In genomic region chr2:16507655-16508054, GRCh38 we compare ENCODE assay signal across 9 cellular contexts.
A peak's percentile ranks its signal among the peaks of the same experiment; 100 is the strongest.
DNase-seq lines count a peak whose midpoint lies in the region; ATAC-seq and TF ChIP-seq lines count a peak whose summit lies in the region.
"Had no signal": no experiment of that assay in that cellular context is flagged by ENCODE, and none has a peak within 500 bp of the region (broad histone marks: within the 10 kb centered on the region; RNA-seq: fewer than 3 reads in every experiment).

No MANE protein-coding gene starts in this region.

- peak overlapping the region; percentile 50 for H3K4me3 ChIP-seq in epithelial cell of proximal tubule (ENCODE audit: low read depth, low read length)
- H3K4me3 ChIP-seq in mesendoderm (ENCODE audit: low read length) = no peak overlapping the region
- peak overlapping the region in 3 of 4 donors; percentile 25 to 47 (median 45) for H3K4me3 ChIP-seq in upper lobe of left lung

- peak overlapping the region; percentile 59 for H3K4me2 ChIP-seq in mesendoderm (ENCODE audit: low read length)

- DNase-seq in DMS53 (lab: John Stamatoyannopoulos, UW) (peak; percentile 43), DMS53 treated with DMSO at 0.1 percent for 48 hours (lab: John Stamatoyannopoulos, UW; ENCODE audit: unreplicated experiment) (no peak), epithelial cell of proximal tubule (ENCODE audit: low read depth) (no peak), mesendoderm (no peak), upper lobe of left lung (peak in 1 of 2 donors; percentile 52)
- DNase-seq in NK-92 treated with Interleukin-12 subunit alpha and Interleukin-12 subunit beta, amount 100 ng/mL, for 24 hours (lab: John Stamatoyannopoulos, UW) = no peak
- DNase-seq in activated naive CD8-positive, alpha-beta T cell treated with anti-CD3 and anti-CD28 coated beads for 36 hours = no peak
- DNase-seq: activated CD4-positive, alpha-beta T cell treated with anti-CD3 and anti-CD28 coated beads, Interleukin-2, amount 50 U/mL, for 1 hour had no signal

- H3K9me3 Mint-ChIP-seq in activated naive CD8-positive, alpha-beta T cell treated with anti-CD3 and anti-CD28 coated beads for 36 hours = no peaks in the 10 kb centered on the region

- H3K4me1 ChIP-seq in mesendoderm (ENCODE audit: control insufficient read depth, low read depth, low read length) (no peaks in the 10 kb centered on the region), upper lobe of left lung (peaks cover 7 to 10% (median 10%) of the 10 kb centered on the region in 4 donors)

- TF ChIP-seq EP300 in upper lobe of left lung (IDR thresholded peaks at IDR 0.05) = no peak

- H3K9ac ChIP-seq in mesendoderm (ENCODE audit: low read length) = peak overlapping the region; percentile 42

- H3K79me1 ChIP-seq in mesendoderm (ENCODE audit: low read length) = no peaks in the 10 kb centered on the region

- no peak overlapping the region for H4K5ac ChIP-seq in mesendoderm (ENCODE audit: low read length)

- peaks cover 38% of the 10 kb centered on the region for H3K27me3 Mint-ChIP-seq in activated naive CD8-positive, alpha-beta T cell treated with anti-CD3 and anti-CD28 coated beads for 36 hours

- H2BK120ac ChIP-seq in mesendoderm (ENCODE audit: low read depth, low read length) = no peak overlapping the region

- H3K79me2 ChIP-seq in mesendoderm (ENCODE audit: control insufficient read depth, insufficient read depth, low read length) = no peaks in the 10 kb centered on the region

- H3K36me3 Mint-ChIP-seq in activated naive CD8-positive, alpha-beta T cell treated with anti-CD3 and anti-CD28 coated beads for 36 hours = no peaks in the 10 kb centered on the region

- H3K36me3 ChIP-seq in mesendoderm (ENCODE audit: control insufficient read depth, insufficient read depth, low read length) (no peaks in the 10 kb centered on the region), upper lobe of left lung (no peaks in the 10 kb centered on the region)

- no peak for TF ChIP-seq POLR2A in upper lobe of left lung (IDR thresholded peaks at IDR 0.05)

- no peak overlapping the region for H3K27ac Mint-ChIP-seq in activated naive CD8-positive, alpha-beta T cell treated with anti-CD3 and anti-CD28 coated beads for 36 hours

- H3K18ac ChIP-seq in mesendoderm (ENCODE audit: low read length) = peak overlapping the region; percentile 42

- no peak overlapping the region for H3K4me3 Mint-ChIP-seq in activated naive CD8-positive, alpha-beta T cell treated with anti-CD3 and anti-CD28 coated beads for 36 hours

- no peak overlapping the region for H3K23ac ChIP-seq in mesendoderm (ENCODE audit: low read length)

- H2BK15ac ChIP-seq in mesendoderm (replicated peaks; ENCODE audit: low read depth) = no peak overlapping the region

- TF ChIP-seq CTCF in epithelial cell of proximal tubule (conservative IDR thresholded peaks at IDR 0.05; ENCODE audit: low read depth, low read length) (no peak), upper lobe of left lung (IDR thresholded peaks at IDR 0.05) (no peak)

- no peak overlapping the region for H2AK5ac ChIP-seq in mesendoderm (ENCODE audit: low read length)

- no peak overlapping the region for H3K4ac ChIP-seq in mesendoderm (ENCODE audit: low read depth, low read length)

- H3K27me3 ChIP-seq in mesendoderm (ENCODE audit: insufficient read depth, low read length, poor library complexity) (no peaks in the 10 kb centered on the region), upper lobe of left lung (peaks cover 0 to 15% (median 5%) of the 10 kb centered on the region in 4 donors)

- H3K56ac ChIP-seq in mesendoderm (ENCODE audit: low read length) = peak overlapping the region; percentile 80

- H3K4me1 Mint-ChIP-seq in activated naive CD8-positive, alpha-beta T cell treated with anti-CD3 and anti-CD28 coated beads for 36 hours = no peaks in the 10 kb centered on the region

- no peak overlapping the region for H4K8ac ChIP-seq in mesendoderm (ENCODE audit: low read depth, low read length)

- H3K27ac ChIP-seq in mesendoderm (ENCODE audit: low read depth, low read length) = no peak overlapping the region
- H3K27ac ChIP-seq in upper lobe of left lung = no peak overlapping the region

- H3K9me3 ChIP-seq in upper lobe of left lung = no peaks in the 10 kb centered on the region

- no peak overlapping the region for H2BK5ac ChIP-seq in mesendoderm (ENCODE audit: low read length)

- no CpG with 5 or more reads among the region's 13 CpGs for WGBS in mesendoderm (ENCODE audit: extremely low coverage, insufficient coverage, low lambda C conversion rate)
- WGBS in upper lobe of left lung, 2 donors = 30 to 40% methylated on average over 8 to 13 of the region's 13 CpGs

- ATAC-seq in upper lobe of left lung (ENCODE audit: low FRiP score in 2 of 2) = peak in 1 of 2 donors; percentile 6
- no peak for ATAC-seq in HG03469 (IDR thresholded peaks at IDR 0.05; ENCODE audit: unreplicated experiment)
